ENCODE assay signal across 1 cellular context in the genomic region with DNA sequence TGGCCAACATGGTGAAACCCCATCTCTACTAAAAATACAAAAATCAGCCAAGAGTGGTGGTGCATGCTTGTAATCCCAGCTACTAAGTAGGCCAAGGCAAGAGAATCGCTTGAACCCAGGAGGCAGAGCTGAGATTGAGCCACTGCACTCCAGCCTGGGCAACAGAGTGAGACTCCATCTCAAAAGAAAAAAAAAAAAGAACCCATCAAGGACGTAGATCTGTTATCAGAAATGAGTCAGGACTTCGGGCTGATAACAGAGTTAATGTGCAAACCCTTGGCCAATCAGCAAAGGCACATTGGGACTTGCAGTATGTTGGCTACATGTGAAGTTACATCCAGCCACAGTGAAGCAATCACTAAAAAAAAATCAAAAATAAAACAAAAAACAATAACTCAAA.
TF ChIP-seq lines count a peak whose summit lies in the region.

No MANE protein-coding gene starts in this region.

TF ChIP-seq in HepG2, 621 proteins besides CTCF, POLR2A, EP300 and RAD21 (continued from another document):
- TF ChIP-seq, protein P1, sequence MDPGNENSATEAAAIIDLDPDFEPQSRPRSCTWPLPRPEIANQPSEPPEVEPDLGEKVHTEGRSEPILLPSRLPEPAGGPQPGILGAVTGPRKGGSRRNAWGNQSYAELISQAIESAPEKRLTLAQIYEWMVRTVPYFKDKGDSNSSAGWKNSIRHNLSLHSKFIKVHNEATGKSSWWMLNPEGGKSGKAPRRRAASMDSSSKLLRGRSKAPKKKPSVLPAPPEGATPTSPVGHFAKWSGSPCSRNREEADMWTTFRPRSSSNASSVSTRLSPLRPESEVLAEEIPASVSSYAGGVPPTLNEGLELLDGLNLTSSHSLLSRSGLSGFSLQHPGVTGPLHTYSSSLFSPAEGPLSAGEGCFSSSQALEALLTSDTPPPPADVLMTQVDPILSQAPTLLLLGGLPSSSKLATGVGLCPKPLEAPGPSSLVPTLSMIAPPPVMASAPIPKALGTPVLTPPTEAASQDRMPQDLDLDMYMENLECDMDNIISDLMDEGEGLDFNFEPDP (CRISPR knock-in tag; conservative IDR thresholded peaks at IDR 0.05) = no peak
- TF ChIP-seq GPN1 (CRISPR knock-in tag; IDR thresholded peaks at IDR 0.05; ENCODE audit: borderline replicate concordance) (no peak), HOXA5 (CRISPR knock-in tag; IDR thresholded peaks at IDR 0.05) (no peak), ZNF275 (CRISPR knock-in tag; IDR thresholded peaks at IDR 0.05; ENCODE audit: borderline replicate concordance) (no peak), ZFP90 (CRISPR knock-in tag; IDR thresholded peaks at IDR 0.05; ENCODE audit: borderline replicate concordance) (no peak), KAT8 (CRISPR knock-in tag; IDR thresholded peaks at IDR 0.05) (0 out of 2 replicates have a peak, but pooled peaks have one; percentile 14), JUNB (CRISPR knock-in tag; IDR thresholded peaks at IDR 0.05; ENCODE audit: borderline replicate concordance) (peak; percentile 91), ZNF614 (CRISPR knock-in tag; IDR thresholded peaks at IDR 0.05; ENCODE audit: borderline replicate concordance) (no peak), PAWR (CRISPR knock-in tag; IDR thresholded peaks at IDR 0.05; ENCODE audit: borderline replicate concordance) (no peak), TEAD2 (CRISPR knock-in tag; IDR thresholded peaks at IDR 0.05) (no peak), ZNF317 (CRISPR knock-in tag; IDR thresholded peaks at IDR 0.05) (no peak), GATA4 (IDR thresholded peaks at IDR 0.05; ENCODE audit: borderline replicate concordance, low read depth) (peak; percentile 73; the same call in 1 of the 2 replicates), ZEB1 (IDR thresholded peaks at IDR 0.05; ENCODE audit: insufficient replicate concordance, low read depth) (no peak), E2F1 (CRISPR knock-in tag; IDR thresholded peaks at IDR 0.05) (no peak), ZKSCAN8 (CRISPR knock-in tag; IDR thresholded peaks at IDR 0.05; ENCODE audit: borderline replicate concordance) (no peak), ZNF253 (CRISPR knock-in tag; IDR thresholded peaks at IDR 0.05; ENCODE audit: borderline replicate concordance) (no peak), DNMT3B (CRISPR knock-in tag; conservative IDR thresholded peaks at IDR 0.05) (no peak), PHF5A (CRISPR knock-in tag; IDR thresholded peaks at IDR 0.05; ENCODE audit: low read depth, unreplicated experiment) (no peak)
- TF ChIP-seq, protein P2, sequence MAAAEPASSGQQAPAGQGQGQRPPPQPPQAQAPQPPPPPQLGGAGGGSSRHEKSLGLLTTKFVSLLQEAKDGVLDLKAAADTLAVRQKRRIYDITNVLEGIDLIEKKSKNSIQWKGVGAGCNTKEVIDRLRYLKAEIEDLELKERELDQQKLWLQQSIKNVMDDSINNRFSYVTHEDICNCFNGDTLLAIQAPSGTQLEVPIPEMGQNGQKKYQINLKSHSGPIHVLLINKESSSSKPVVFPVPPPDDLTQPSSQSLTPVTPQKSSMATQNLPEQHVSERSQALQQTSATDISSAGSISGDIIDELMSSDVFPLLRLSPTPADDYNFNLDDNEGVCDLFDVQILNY (CRISPR knock-in tag; conservative IDR thresholded peaks at IDR 0.05) = no peak
- TF ChIP-seq, protein P3, sequence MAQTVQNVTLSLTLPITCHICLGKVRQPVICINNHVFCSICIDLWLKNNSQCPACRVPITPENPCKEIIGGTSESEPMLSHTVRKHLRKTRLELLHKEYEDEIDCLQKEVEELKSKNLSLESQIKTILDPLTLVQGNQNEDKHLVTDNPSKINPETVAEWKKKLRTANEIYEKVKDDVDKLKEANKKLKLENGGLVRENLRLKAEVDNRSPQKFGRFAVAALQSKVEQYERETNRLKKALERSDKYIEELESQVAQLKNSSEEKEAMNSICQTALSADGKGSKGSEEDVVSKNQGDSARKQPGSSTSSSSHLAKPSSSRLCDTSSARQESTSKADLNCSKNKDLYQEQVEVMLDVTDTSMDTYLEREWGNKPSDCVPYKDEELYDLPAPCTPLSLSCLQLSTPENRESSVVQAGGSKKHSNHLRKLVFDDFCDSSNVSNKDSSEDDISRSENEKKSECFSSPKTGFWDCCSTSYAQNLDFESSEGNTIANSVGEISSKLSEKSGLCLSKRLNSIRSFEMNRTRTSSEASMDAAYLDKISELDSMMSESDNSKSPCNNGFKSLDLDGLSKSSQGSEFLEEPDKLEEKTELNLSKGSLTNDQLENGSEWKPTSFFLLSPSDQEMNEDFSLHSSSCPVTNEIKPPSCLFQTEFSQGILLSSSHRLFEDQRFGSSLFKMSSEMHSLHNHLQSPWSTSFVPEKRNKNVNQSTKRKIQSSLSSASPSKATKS (CRISPR knock-in tag; IDR thresholded peaks at IDR 0.05) = no peak
